ENCODE assay signal across 17 cellular contexts in genomic region chr5:170832241-170832640, GRCh38. TPM values are rescaled to one million over a fixed set of nuclear protein-coding genes. Genes with fewer than 3 reads are reported as not detected.
DNase-seq lines count a peak whose midpoint lies in the region; ATAC-seq, FAIRE-seq and TF ChIP-seq lines count a peak whose summit lies in the region.
"Had no signal": no experiment of that assay in that cellular context is flagged by ENCODE, and none has a peak within 500 bp of the region (broad histone marks: within the 10 kb centered on the region; RNA-seq: fewer than 3 reads in every experiment).

No MANE protein-coding gene starts in this region.

- H3K23me2 ChIP-seq in H1 (ENCODE audit: low read depth, low read length): peaks cover 3% of the 10 kb centered on the region; the same call in 1 of the 2 replicates

- H2BK120ac ChIP-seq in H1 (replicated peaks; ENCODE audit: low read depth, low read length): no peak overlapping the region

- no peak overlapping the region for H2BK20ac ChIP-seq in H1 (ENCODE audit: low read length)

- no peak overlapping the region for H3K23ac ChIP-seq in H1 (ENCODE audit: insufficient read length)

- H3K27ac ChIP-seq in H1 (ENCODE audit: low read depth, low read length) (no peak overlapping the region), neural progenitor cell (no peak overlapping the region)
- H3K27ac ChIP-seq: 22Rv1, BLaER1 had no signal

- H3K4me2 ChIP-seq in H1 (ENCODE audit: insufficient read depth in 1 of 2, low read depth in 2 of 2, low read length in 2 of 2) (no peak overlapping the region), neural progenitor cell (no peak overlapping the region)
- H3K4me2 ChIP-seq: BLaER1 had no signal

- H3K14ac ChIP-seq in H1 (ENCODE audit: insufficient read length): no peak overlapping the region

- WGBS in H1 (ENCODE audit: extremely low coverage in 1 of 2, insufficient coverage in 1 of 2, insufficient read length in 1 of 2, insufficient replicate concordance in 2 of 2, low coverage in 1 of 2, low lambda C conversion rate in 2 of 2, missing lambda C conversion rate in 1 of 2), 2 experiments: 85% methylated on average over 7 of the region's 7 CpGs; no CpG with 5 or more reads in 1 of the 2 experiments

- H2BK5ac ChIP-seq in H1 (ENCODE audit: low read depth, low read length): no peak overlapping the region

- H3K36me3 ChIP-seq in H1 (ENCODE audit: control insufficient read depth in 2 of 4, insufficient read depth in 4 of 4, low read length in 3 of 4) (no peaks in the 10 kb centered on the region), neural progenitor cell (no peaks in the 10 kb centered on the region)
- H3K36me3 ChIP-seq: BLaER1 had no signal

- no peak overlapping the region for H2AK5ac ChIP-seq in H1 (ENCODE audit: low read depth, low read length)

- peaks cover 4% of the 10 kb centered on the region for H3K9me3 Mint-ChIP-seq in neural progenitor cell
- peaks cover 7% of the 10 kb centered on the region for H3K9me3 Mint-ChIP-seq in activated T-cell treated with anti-CD3 and anti-CD28 coated beads, Interleukin-2, amount 50 U/mL, for 4 hours

- H4K20me1 ChIP-seq in H1 (replicated peaks in 1 of 2; ENCODE audit: control insufficient read depth in 1 of 2, insufficient read depth in 2 of 2, low read length in 2 of 2): no peaks in the 10 kb centered on the region
- H4K20me1 ChIP-seq in neural progenitor cell (ENCODE audit: low read depth): no peaks in the 10 kb centered on the region
- H4K20me1 ChIP-seq: BLaER1 had no signal

- no peak for FAIRE-seq in H1 (lab: Jason Lieb, UNC)
- FAIRE-seq: GM12878, GM18507, H54 had no signal

- H3K4me1 ChIP-seq in H1 (replicated peaks in 1 of 4; ENCODE audit: control insufficient read depth in 3 of 4, insufficient read depth in 4 of 4, low read length in 3 of 4): no peaks in the 10 kb centered on the region
- H3K4me1 ChIP-seq in neural progenitor cell: no peaks in the 10 kb centered on the region
- H3K4me1 ChIP-seq: BLaER1, Caco-2 had no signal

- H3K9me3 ChIP-seq in H1 (ENCODE audit: insufficient read depth in 2 of 2, low read depth in 1 of 2, low read length in 1 of 2) (peaks cover 0 to 3% of the 10 kb centered on the region in 2 experiments; a peak in 1 of 4 replicates), neural progenitor cell (ENCODE audit: low read depth) (no peaks in the 10 kb centered on the region)

- no peak for TF ChIP-seq POLR2A in H1 (IDR thresholded peaks at IDR 0.05; ENCODE audit: control extremely low read depth in 1 of 2, low read depth in 2 of 2, low read length in 2 of 2)

- CTCF ChIA-PET in H1 (lab: Charles Lee; ENCODE audit: partially characterized antibody): interaction anchor here (0.7 to 1.5 kb wide), 5 partner anchors 25 to 264 kb away, joined by 3 to 4 read pairs (median 3); no protein-coding TSS in a partner anchor

- no peak overlapping the region for H2BK12ac ChIP-seq in H1 (ENCODE audit: low read depth, low read length)

- no peaks in the 10 kb centered on the region for H3F3A ChIP-seq in neural progenitor cell (ENCODE audit: low read depth)

- no peak overlapping the region for H3K18ac ChIP-seq in H1 (ENCODE audit: extremely low read depth, low read length)

- H3K4me3 ChIP-seq in H1 (ENCODE audit: extremely low read depth in 1 of 4, insufficient read depth in 2 of 4, low read depth in 3 of 4, low read length in 4 of 4) (no peak overlapping the region), neural progenitor cell (no peak overlapping the region)
- H3K4me3 ChIP-seq: BLaER1, GM12878 had no signal

- H2BK15ac ChIP-seq in H1 (ENCODE audit: low read length): no peak overlapping the region

- TF ChIP-seq RAD21 in H1 (IDR thresholded peaks at IDR 0.05 in 1 of 2, conservative IDR thresholded peaks at IDR 0.05 in 1 of 2; ENCODE audit: low read depth in 2 of 2, low read length in 2 of 2): peak; percentile 18 to 21; a peak in 2 of 4 replicates

- no peak for ATAC-seq in activated T-cell treated with anti-CD3 and anti-CD28 coated beads, Interleukin-2, amount 50 U/mL, for 4 hours
- ATAC-seq: GM12878 had no signal

- H3K79me2 ChIP-seq in H1 (ENCODE audit: control insufficient read depth in 1 of 2, insufficient read depth in 2 of 2, low read length in 2 of 2) (no peaks in the 10 kb centered on the region), neural progenitor cell (ENCODE audit: low read depth) (no peaks in the 10 kb centered on the region)

- no peak overlapping the region for H3K56ac ChIP-seq in H1 (replicated peaks; ENCODE audit: insufficient read length, low read depth, low read length)

- H3K79me1 ChIP-seq in H1 (ENCODE audit: low read depth, low read length): no peaks in the 10 kb centered on the region

- POLR2A ChIA-PET in H1 (lab: Charles Lee; ENCODE audit: partially characterized antibody): no interaction called here

- H3K4me3 Mint-ChIP-seq in neural progenitor cell: no peak overlapping the region
- no peak overlapping the region for H3K4me3 Mint-ChIP-seq in activated T-cell treated with anti-CD3 and anti-CD28 coated beads, Interleukin-2, amount 50 U/mL, for 4 hours
- H3K4me3 Mint-ChIP-seq: CD8-positive, alpha-beta memory T cell had no signal

- H4K91ac ChIP-seq in H1 (replicated peaks; ENCODE audit: insufficient read length, low read length): no peak overlapping the region

- no peak overlapping the region for H2AFZ ChIP-seq in H1 (ENCODE audit: low read length)
- H2AFZ ChIP-seq in neural progenitor cell (replicated peaks): peak overlapping the region; percentile 76

- no peak for TF ChIP-seq EP300 in H1 (IDR thresholded peaks at IDR 0.05; ENCODE audit: borderline replicate concordance in 1 of 2, low read depth in 2 of 2, low read length in 2 of 2)

- H3K4me1 Mint-ChIP-seq in neural progenitor cell: no peaks in the 10 kb centered on the region
- H3K4me1 Mint-ChIP-seq in activated T-cell treated with anti-CD3 and anti-CD28 coated beads, Interleukin-2, amount 50 U/mL, for 4 hours (ENCODE audit: low read depth): no peaks in the 10 kb centered on the region
- H3K4me1 Mint-ChIP-seq: CD8-positive, alpha-beta memory T cell had no signal

- DNase-seq in NCI-H146 (lab: John Stamatoyannopoulos, UW) (peak; percentile 38), NCI-H146 treated with DMSO at 0.1 percent for 48 hours (lab: John Stamatoyannopoulos, UW; ENCODE audit: unreplicated experiment) (no peak), NCI-H524 (lab: John Stamatoyannopoulos, UW) (peak; percentile 73 to 91), H1 (ENCODE audit: low read depth in 1 of 2, low spot score in 2 of 2) (no peak), neural progenitor cell (ENCODE audit: low spot score) (peak; percentile 24), NCI-H446 treated with DMSO at 0.1 percent for 48 hours (lab: John Stamatoyannopoulos, UW) (no peak), T-helper 2 cell (no peak)
- no peak for DNase-seq in activated T-cell treated with anti-CD3 and anti-CD28 coated beads, Interleukin-2, amount 50 U/mL, for 4 hours
- DNase-seq: AML-193; Caco-2; CD8-positive, alpha-beta memory T cell; DND-41 had no signal

- peak in 2 of 3 experiments; percentile 7 to 12; a peak in 2 of 4 replicates for TF ChIP-seq CTCF in H1 (IDR thresholded peaks at IDR 0.05; ENCODE audit: control extremely low read depth in 1 of 3, insufficient read depth in 1 of 3, low read depth in 1 of 3, low read length in 3 of 3)
- TF ChIP-seq CTCF in neural progenitor cell (IDR thresholded peaks at IDR 0.05): no peak

- H3K4ac ChIP-seq in H1 (replicated peaks; ENCODE audit: insufficient read length, low read depth, low read length): no peak overlapping the region

- H3K9ac ChIP-seq in H1 (replicated peaks in 1 of 4; ENCODE audit: extremely low read depth in 1 of 4, low read depth in 3 of 4, low read length in 3 of 4) (no peak overlapping the region), neural progenitor cell (no peak overlapping the region)
- H3K9ac ChIP-seq: BLaER1 had no signal

- H3K36me3 Mint-ChIP-seq in neural progenitor cell: no peaks in the 10 kb centered on the region
- no peaks in the 10 kb centered on the region for H3K36me3 Mint-ChIP-seq in activated T-cell treated with anti-CD3 and anti-CD28 coated beads, Interleukin-2, amount 50 U/mL, for 4 hours (ENCODE audit: insufficient read depth)
- H3K36me3 Mint-ChIP-seq: CD8-positive, alpha-beta memory T cell had no signal

- H4K8ac ChIP-seq in H1 (ENCODE audit: extremely low read depth, insufficient read depth, low read length): no peak overlapping the region

- H3K27me3 ChIP-seq in H1 (replicated peaks in 1 of 4; ENCODE audit: control insufficient read depth in 3 of 4, extremely low read depth in 1 of 4, insufficient read depth in 3 of 4, low read length in 3 of 4) (no peaks in the 10 kb centered on the region), neural progenitor cell (no peaks in the 10 kb centered on the region)
- H3K27me3 ChIP-seq: BLaER1 had no signal

- H3K27me3 Mint-ChIP-seq in neural progenitor cell (ENCODE audit: insufficient read depth, low read depth): peaks cover 7% of the 10 kb centered on the region
- H3K27me3 Mint-ChIP-seq in activated T-cell treated with anti-CD3 and anti-CD28 coated beads, Interleukin-2, amount 50 U/mL, for 4 hours (ENCODE audit: low read depth): no peaks in the 10 kb centered on the region
- H3K27me3 Mint-ChIP-seq: CD8-positive, alpha-beta memory T cell had no signal

- no peak overlapping the region for H3K27ac Mint-ChIP-seq in neural progenitor cell
- H3K27ac Mint-ChIP-seq: CD8-positive, alpha-beta memory T cell had no signal

- no peak overlapping the region for H4K5ac ChIP-seq in H1 (ENCODE audit: insufficient read length, low read depth, low read length)

RNA-seq across cellular contexts. Expression of gene RANBP17, which starts 29.6 kb away (rescaled TPM):
- total RNA-seq in H1 (2021; fragmentation: NEBNext Ultra II Directional; extraction: Animal tissue kit (Norgen Biotek cat#: 25700)): 16.2 and 21.3 TPM in 2 replicates
- 6.8 and 8.6 TPM in 2 replicates for polyA plus RNA-seq in H1 (2011; rRNA removed)
- 10.1 TPM for polyA plus RNA-seq in H1 (2011; cell fraction: cytosol; rRNA removed)
- 27.7 TPM for polyA plus RNA-seq in H1 (2011; cell fraction: nucleus; rRNA removed)
- polyA plus RNA-seq in H1 (2012, experiment 1 of 2): 8.0 to 13.4 TPM (median 8.5 TPM) in 4 replicates
- polyA plus RNA-seq in H1 (2012, experiment 2 of 2): 0.28 TPM
- polyA plus RNA-seq in H1 (2013, experiment 1 of 2): 9.5 TPM
- 5.7 TPM for polyA plus RNA-seq in H1 (2013, experiment 2 of 2)
- 81.3 and 133 TPM in 2 replicates for polyA minus RNA-seq in H1 (2011; rRNA and poly(A)+ RNA removed)
- polyA minus RNA-seq in H1 (2011; cell fraction: cytosol; rRNA and poly(A)+ RNA removed): 25.0 TPM
- polyA minus RNA-seq in H1 (2011; cell fraction: nucleus; rRNA and poly(A)+ RNA removed): 149 TPM
- 38.7 and 49.7 TPM in 2 replicates for total RNA-seq in neural progenitor cell (ENCODE audit: low replicate concordance)
- total RNA-seq in activated T-cell treated with anti-CD3 and anti-CD28 coated beads, Interleukin-2, amount 50 U/mL, for 4 hours: under 1 TPM in 1 of 3 donors, not detected in 2; 0.34 TPM
- total RNA-seq: CD8-positive, alpha-beta memory T cell had no signal
- polyA plus RNA-seq: CD8-positive, alpha-beta memory T cell; GM12878 had no signal

RNA-seq across cellular contexts. Expression of gene GABRP, which starts 48.7 kb away (rescaled TPM):
- 3.7 and 3.9 TPM in 2 replicates for total RNA-seq in H1 (2021; fragmentation: NEBNext Ultra II Directional; extraction: Animal tissue kit (Norgen Biotek cat#: 25700))
- 2.5 and 4.0 TPM in 2 replicates for polyA plus RNA-seq in H1 (2011; rRNA removed)
- 3.6 TPM for polyA plus RNA-seq in H1 (2011; cell fraction: cytosol; rRNA removed)
- 5.2 TPM for polyA plus RNA-seq in H1 (2011; cell fraction: nucleus; rRNA removed)
- polyA plus RNA-seq in H1 (2012, experiment 1 of 2): 2.7 to 5.2 TPM (median 4.1 TPM) in 4 replicates
- polyA plus RNA-seq in H1 (2012, experiment 2 of 2): 0.38 TPM
- polyA plus RNA-seq in H1 (2013, experiment 1 of 2): 6.8 TPM
- 8.3 TPM for polyA plus RNA-seq in H1 (2013, experiment 2 of 2)
- 6.1 and 11.5 TPM in 2 replicates for polyA minus RNA-seq in H1 (2011; rRNA and poly(A)+ RNA removed)
- 2.1 TPM for polyA minus RNA-seq in H1 (2011; cell fraction: cytosol; rRNA and poly(A)+ RNA removed)
- 3.4 TPM for polyA minus RNA-seq in H1 (2011; cell fraction: nucleus; rRNA and poly(A)+ RNA removed)
- total RNA-seq in neural progenitor cell (ENCODE audit: low replicate concordance): 0.03 TPM in 1 of 2 replicates, not detected in the other
- not detected for total RNA-seq in activated T-cell treated with anti-CD3 and anti-CD28 coated beads, Interleukin-2, amount 50 U/mL, for 4 hours
- total RNA-seq: CD8-positive, alpha-beta memory T cell; GM12878 had no signal
- polyA plus RNA-seq: CD8-positive, alpha-beta memory T cell had no signal

Comparison
In these comparisons a context has a peak if more than half of its experiments do, and no peak if none do; other contexts are left out.
1. DNase-seq: peak in NCI-H146 (single experiment), NCI-H524 (2 of 2) and neural progenitor cell (single experiment); none in NCI-H146 treated with DMSO at 0.1 percent for 48 hours (single experiment), H1 (0 of 2), activated T-cell treated with anti-CD3 and anti-CD28 coated beads, Interleukin-2, amount 50 U/mL, for 4 hours (single experiment), NCI-H446 treated with DMSO at 0.1 percent for 48 hours (single experiment) and T-helper 2 cell (0 of 5).
2. RNA of gene RANBP17, which starts 29.6 kb away (total RNA-seq): 38.7 to 49.7 TPM in neural progenitor cell and 16.2 to 21.3 TPM in H1; 0.34 TPM in activated T-cell treated with anti-CD3 and anti-CD28 coated beads, Interleukin-2, amount 50 U/mL, for 4 hours; every median in the first group is over 10 times any median in the second.